Comparison of ENCODE assay signal across 1 cellular context in the genomic region with DNA sequence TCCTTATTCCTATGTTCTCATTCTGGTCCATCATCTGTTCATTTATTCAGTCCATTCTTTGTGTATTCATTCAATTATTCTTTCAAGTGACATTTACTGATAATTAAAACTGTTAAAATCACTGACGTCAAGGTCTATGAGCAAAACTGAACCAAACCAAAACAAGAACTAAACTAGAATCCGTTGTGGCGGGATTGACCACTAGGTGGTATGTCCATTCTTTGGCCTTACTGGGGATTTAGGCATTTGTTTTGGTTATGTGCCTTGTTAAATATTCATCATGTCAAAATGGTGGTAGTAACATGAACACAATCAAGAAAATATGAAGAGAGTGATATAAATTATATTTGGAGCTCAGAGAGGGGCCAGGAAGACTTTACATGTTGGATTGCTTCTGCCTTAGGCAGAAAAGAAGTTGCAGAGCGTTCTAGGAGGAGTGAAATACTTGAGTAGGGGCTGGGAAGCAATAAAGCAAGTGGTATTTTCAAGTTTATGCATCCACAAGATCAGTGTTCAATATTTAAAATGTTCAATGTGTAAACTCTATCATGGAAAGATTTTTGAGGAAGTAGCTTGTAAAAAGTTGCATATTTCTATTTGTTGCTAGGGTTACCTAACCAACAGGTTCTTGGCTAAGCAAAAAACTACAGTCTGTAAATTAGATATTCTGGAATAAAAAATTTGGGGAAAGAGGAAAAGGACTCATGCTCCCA.
TF ChIP-seq lines count a peak whose summit lies in the region.

No MANE protein-coding gene starts in this region.

TF ChIP-seq in HCT116, 20 proteins besides CTCF, POLR2A, EP300 and RAD21 (continued from another document):
- TF ChIP-seq CEBPB (IDR thresholded peaks at IDR 0.05; ENCODE audit: low read depth) (no peak), CBX3 (IDR thresholded peaks at IDR 0.05; ENCODE audit: low read depth) (no peak)
TF ChIP-seq in HCT116: peak in this region for 0.
